In genomic region chr1:6466751-6467150, GRCh38 we compare ENCODE assay signal across 26 cellular contexts. TPM values are rescaled to one million over a fixed set of nuclear protein-coding genes. Genes with fewer than 3 reads are reported as not detected.
DNase-seq lines count a peak whose midpoint lies in the region; ATAC-seq lines count a peak whose summit lies in the region.
"Had no signal": no experiment of that assay in that cellular context is flagged by ENCODE, and none has a peak within 500 bp of the region (broad histone marks: within the 10 kb centered on the region; RNA-seq: fewer than 3 reads in every experiment).

No MANE protein-coding gene starts in this region.

- H3K9me3 ChIP-seq in T-helper 17 cell (ENCODE audit: control insufficient read depth, low read length, poor library complexity, severe bottlenecking): no peaks in the 10 kb centered on the region
- H3K9me3 ChIP-seq: BLaER1 treated with 17β-estradiol and CSF1 and Interleukin-3, amounts not matched to agents 10 nM and 100 nM; colonic mucosa; lower lobe of right lung; right atrium auricular region; upper lobe of left lung had no signal

- H3K27ac Mint-ChIP-seq in activated naive CD4-positive, alpha-beta T cell treated with anti-CD3 and anti-CD28 coated beads, Interleukin-2, amount 10 ng/mL, durations not matched to agents 7 days and 5 days: peak overlapping the region; percentile 72
- peak overlapping the region; percentile 100 for H3K27ac Mint-ChIP-seq in T-helper 17 cell
- H3K27ac Mint-ChIP-seq in activated naive CD8-positive, alpha-beta T cell treated with anti-CD3 and anti-CD28 coated beads for 36 hours: peak overlapping the region; percentile 56
- peak overlapping the region in 1 of 2 donors; percentile 89 for H3K27ac Mint-ChIP-seq in stimulated activated naive CD8-positive, alpha-beta T cell treated with anti-CD3 and anti-CD28 coated beads, Interleukin-15, amount 100 ng/mL, for 72 hours

- no peak for ATAC-seq in T-helper 17 cell
- ATAC-seq in stimulated activated naive CD8-positive, alpha-beta T cell treated with anti-CD3 and anti-CD28 coated beads, Interleukin-15, amount 100 ng/mL, for 72 hours: no peak
- ATAC-seq: HepG2, lower lobe of right lung, Panc1 had no signal

- no peaks in the 10 kb centered on the region for H3K27me3 Mint-ChIP-seq in activated naive CD4-positive, alpha-beta T cell treated with anti-CD3 and anti-CD28 coated beads, Interleukin-2, amount 10 ng/mL, durations not matched to agents 7 days and 5 days
- H3K27me3 Mint-ChIP-seq in T-helper 17 cell: no peaks in the 10 kb centered on the region
- H3K27me3 Mint-ChIP-seq in activated naive CD8-positive, alpha-beta T cell treated with anti-CD3 and anti-CD28 coated beads for 36 hours: no peaks in the 10 kb centered on the region
- H3K27me3 Mint-ChIP-seq in stimulated activated naive CD8-positive, alpha-beta T cell treated with anti-CD3 and anti-CD28 coated beads, Interleukin-15, amount 100 ng/mL, for 72 hours: no peaks in the 10 kb centered on the region

- H3K4me3 Mint-ChIP-seq in activated naive CD4-positive, alpha-beta T cell treated with anti-CD3 and anti-CD28 coated beads, Interleukin-2, amount 10 ng/mL, durations not matched to agents 7 days and 5 days: peak overlapping the region; percentile 86
- H3K4me3 Mint-ChIP-seq in T-helper 17 cell: peak overlapping the region; percentile 99
- peak overlapping the region; percentile 79 for H3K4me3 Mint-ChIP-seq in activated naive CD8-positive, alpha-beta T cell treated with anti-CD3 and anti-CD28 coated beads for 36 hours
- H3K4me3 Mint-ChIP-seq in stimulated activated naive CD8-positive, alpha-beta T cell treated with anti-CD3 and anti-CD28 coated beads, Interleukin-15, amount 100 ng/mL, for 72 hours: peak overlapping the region; percentile 88
- H3K4me3 Mint-ChIP-seq: neural crest cell had no signal

- peaks cover 40% of the 10 kb centered on the region for H3K4me1 Mint-ChIP-seq in activated naive CD4-positive, alpha-beta T cell treated with anti-CD3 and anti-CD28 coated beads, Interleukin-2, amount 10 ng/mL, durations not matched to agents 7 days and 5 days
- H3K4me1 Mint-ChIP-seq in T-helper 17 cell: peaks cover 23% of the 10 kb centered on the region
- peaks cover 25% of the 10 kb centered on the region for H3K4me1 Mint-ChIP-seq in activated naive CD8-positive, alpha-beta T cell treated with anti-CD3 and anti-CD28 coated beads for 36 hours
- H3K4me1 Mint-ChIP-seq in stimulated activated naive CD8-positive, alpha-beta T cell treated with anti-CD3 and anti-CD28 coated beads, Interleukin-15, amount 100 ng/mL, for 72 hours: peaks cover 52% of the 10 kb centered on the region

- CTCF ChIA-PET in activated naive CD4-positive, alpha-beta T cell treated with anti-CD3 and anti-CD28 coated beads, Interleukin-2, amount 10 ng/mL, durations not matched to agents 7 days and 5 days (lab: Charles Lee): interaction anchor here (1.2 kb wide), 1 partner anchor 24 kb away, joined by 4 read pairs; no protein-coding TSS in a partner anchor

- H3K36me3 Mint-ChIP-seq in activated naive CD4-positive, alpha-beta T cell treated with anti-CD3 and anti-CD28 coated beads, Interleukin-2, amount 10 ng/mL, durations not matched to agents 7 days and 5 days: peaks cover 24% of the 10 kb centered on the region
- H3K36me3 Mint-ChIP-seq in T-helper 17 cell (ENCODE audit: low read depth): peaks cover 17% of the 10 kb centered on the region
- H3K36me3 Mint-ChIP-seq in activated naive CD8-positive, alpha-beta T cell treated with anti-CD3 and anti-CD28 coated beads for 36 hours: peaks cover 21% of the 10 kb centered on the region

- DNase-seq in activated naive CD4-positive, alpha-beta T cell treated with anti-CD3 and anti-CD28 coated beads, Interleukin-2, amount 10 ng/mL, durations not matched to agents 7 days and 5 days: no peak
- DNase-seq in activated naive CD4-positive, alpha-beta T cell treated with anti-CD3 and anti-CD28 coated beads, Interleukin-2, amount 50 U/mL, for 16 hours: no peak
- DNase-seq in T-helper 17 cell (no peak), cortex of kidney (lab: John Stamatoyannopoulos, UW) (no peak), D341Med (ENCODE audit: low spot score) (no peak)
- no peak for DNase-seq in activated naive CD8-positive, alpha-beta T cell treated with anti-CD3 and anti-CD28 coated beads for 36 hours
- DNase-seq in stimulated activated naive CD8-positive, alpha-beta T cell treated with anti-CD3 and anti-CD28 coated beads, Interleukin-15, amount 100 ng/mL, for 72 hours: no peak
- DNase-seq: anterior cingulate cortex, colonic mucosa, head of caudate nucleus, Karpas-422, lower lobe of right lung, NCI-H1417 treated with DMSO at 0.1 percent for 48 hours, NCI-H2081 treated with DMSO at 0.1 percent for 48 hours, NCI-H345, SHP77 treated with DMSO at 0.1 percent for 48 hours, substantia nigra had no signal

- H3K9me3 Mint-ChIP-seq in activated naive CD4-positive, alpha-beta T cell treated with anti-CD3 and anti-CD28 coated beads, Interleukin-2, amount 10 ng/mL, durations not matched to agents 7 days and 5 days: no peaks in the 10 kb centered on the region
- H3K9me3 Mint-ChIP-seq in activated naive CD8-positive, alpha-beta T cell treated with anti-CD3 and anti-CD28 coated beads for 36 hours: no peaks in the 10 kb centered on the region
- H3K9me3 Mint-ChIP-seq in stimulated activated naive CD8-positive, alpha-beta T cell treated with anti-CD3 and anti-CD28 coated beads, Interleukin-15, amount 100 ng/mL, for 72 hours: no peaks in the 10 kb centered on the region
- H3K9me3 Mint-ChIP-seq: neural crest cell had no signal

RNA-seq across cellular contexts. Expression of gene TNFRSF25, which starts 0.8 kb away (rescaled TPM):
- total RNA-seq in T-helper 17 cell: 100 to 1,000 TPM; 393 to 433 TPM
- 10 to 100 TPM; 64.7 to 67.8 TPM for total RNA-seq in activated naive CD8-positive, alpha-beta T cell treated with anti-CD3 and anti-CD28 coated beads for 36 hours

RNA-seq across cellular contexts. Expression of gene PLEKHG5, which starts 24.7 kb away (rescaled TPM):
- 10 to 100 TPM; 10.8 to 12.8 TPM for total RNA-seq in T-helper 17 cell
- total RNA-seq in activated naive CD8-positive, alpha-beta T cell treated with anti-CD3 and anti-CD28 coated beads for 36 hours: 1 to 10 TPM; 2.2 to 2.3 TPM

RNA-seq across cellular contexts. Expression of gene ESPN, which starts 42.2 kb away (rescaled TPM):
- 10 to 100 TPM; 13.2 to 15.7 TPM for total RNA-seq in T-helper 17 cell
- total RNA-seq in activated naive CD8-positive, alpha-beta T cell treated with anti-CD3 and anti-CD28 coated beads for 36 hours: under 1 TPM; 0.39 to 0.44 TPM
- total RNA-seq: fibroblast of villous mesenchyme, smooth muscle cell had no signal

RNA-seq across cellular contexts. Expression of gene HES2, which starts 47.0 kb away (rescaled TPM):
- total RNA-seq in T-helper 17 cell: not detected
- not detected for total RNA-seq in activated naive CD8-positive, alpha-beta T cell treated with anti-CD3 and anti-CD28 coated beads for 36 hours
- total RNA-seq: mononuclear cell, right atrium auricular region had no signal

Comparison
In these comparisons a context has a peak if more than half of its experiments do, and no peak if none do; other contexts are left out.
1. RNA of gene TNFRSF25, which starts 0.8 kb away (total RNA-seq): 393 to 433 TPM in T-helper 17 cell; 64.7 to 67.8 TPM in activated naive CD8-positive, alpha-beta T cell treated with anti-CD3 and anti-CD28 coated beads for 36 hours; every median in the first group is over 4 times any median in the second.
2. RNA of gene ESPN, which starts 42.2 kb away (total RNA-seq): 13.2 to 15.7 TPM in T-helper 17 cell; 0.39 to 0.44 TPM in activated naive CD8-positive, alpha-beta T cell treated with anti-CD3 and anti-CD28 coated beads for 36 hours; every median in the first group is over 4 times any median in the second.
3. Peak in every context shown above with its lines, with median percentiles within 50 percentile points of each other: H3K4me3 Mint-ChIP-seq.